Comparison of ENCODE assay signal across 8 cellular contexts in the genomic region with DNA sequence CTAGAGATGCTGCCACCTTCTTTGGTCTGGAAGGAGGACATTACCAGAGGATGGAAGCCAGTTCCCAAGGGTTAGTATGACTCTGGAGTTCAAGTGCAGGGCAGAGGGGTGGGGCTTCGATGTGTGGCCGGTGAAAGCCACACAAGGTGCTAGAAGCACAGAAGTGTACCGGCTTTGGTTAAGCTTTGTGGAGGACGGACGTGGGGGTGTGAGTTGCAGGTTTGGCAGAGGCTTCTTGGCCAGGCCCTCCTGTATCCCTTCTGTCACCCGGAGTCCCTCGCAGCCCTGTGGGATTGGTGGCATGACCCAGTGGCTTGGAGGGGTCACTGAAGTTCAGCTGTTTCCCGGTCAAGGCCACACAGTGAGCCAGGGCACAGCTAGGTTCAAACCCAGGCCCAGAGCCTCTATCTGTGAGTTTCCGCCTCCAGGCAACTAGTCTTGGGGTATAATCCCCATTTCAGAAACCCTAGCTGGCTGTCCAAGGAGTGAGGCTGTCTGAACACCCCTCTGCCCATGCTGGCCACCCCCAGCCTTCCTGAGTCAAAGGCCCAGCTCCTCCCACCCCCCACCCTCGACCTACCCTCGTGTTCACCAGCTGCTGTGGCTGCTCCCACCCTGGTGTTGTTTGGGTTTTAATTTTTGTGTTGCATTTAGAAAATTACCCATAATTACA. TPM values are rescaled to one million over a fixed set of nuclear protein-coding genes. Genes with fewer than 3 reads are reported as not detected.
DNase-seq lines count a peak whose midpoint lies in the region; ATAC-seq, FAIRE-seq and TF ChIP-seq lines count a peak whose summit lies in the region.

No MANE protein-coding gene starts in this region.

- CTCF ChIA-PET in Panc1 (lab: Charles Lee) = no interaction called here

- POLR2A ChIA-PET in Panc1 (lab: Charles Lee) = no interaction called here

- H3K36me3 ChIP-seq in Panc1 (ENCODE audit: control insufficient read depth, insufficient read depth, low read length) (no peaks in the 10 kb centered on the region), small intestine (ENCODE audit: control insufficient read depth in 2 of 2, insufficient read depth in 2 of 2, low read length in 2 of 2) (no peaks in the 10 kb centered on the region)

- intact Hi-C loops in Panc1 (cut with micrococcal nuclease; ENCODE audit: unreplicated experiment) = no loop called here

- ATAC-seq in Panc1 = no peak
- ATAC-seq in GM21367 (IDR thresholded peaks at IDR 0.05; ENCODE audit: unreplicated experiment) = no peak

- in situ Hi-C loops in Panc1 (cut with HindIII; ENCODE audit: low pct_unique_long_range_greater_than_20kb, low sequenced_read_pairs) = no loop called here

- H3K9me3 ChIP-seq in Panc1 (ENCODE audit: control insufficient read depth, insufficient read depth, low read depth, low read length) = no peaks in the 10 kb centered on the region
- no peaks in the 10 kb centered on the region for H3K9me3 ChIP-seq in small intestine (ENCODE audit: control insufficient read depth, low read depth)

- H3K4me3 ChIP-seq in Panc1 (ENCODE audit: low read depth in 2 of 2, low read length in 2 of 2) (no peak overlapping the region), fibroblast of the aortic adventitia (ENCODE audit: low read depth, low read length) (peak overlapping the region; percentile 58), small intestine (ENCODE audit: low read depth in 1 of 2, low read length in 2 of 2) (no peak overlapping the region)

- H3K27me3 ChIP-seq in Panc1 (ENCODE audit: control insufficient read depth, insufficient read depth, low read length) = no peaks in the 10 kb centered on the region
- H3K27me3 ChIP-seq in small intestine (ENCODE audit: control insufficient read depth in 2 of 2, insufficient read depth in 2 of 2, low read length in 2 of 2) = no peaks in the 10 kb centered on the region

- FAIRE-seq in small intestine (lab: Jason Lieb, UNC) = no peak
- no peak for FAIRE-seq in HTR-8/SVneo (lab: Jason Lieb, UNC)

- DNase-seq in NCI-H1105 treated with DMSO at 0.1 percent for 48 hours (lab: John Stamatoyannopoulos, UW) = peak; percentile 48
- no peak for DNase-seq in NCI-H1105 (lab: John Stamatoyannopoulos, UW)
- no peak for DNase-seq in Panc1 (ENCODE audit: low read depth, low spot score)
- no peak for DNase-seq in fibroblast of the aortic adventitia (ENCODE audit: low read depth)
- peak; percentile 53 for DNase-seq in small intestine
- no peak for DNase-seq in HTR-8/SVneo (ENCODE audit: insufficient read length, low spot score)
- no peak for DNase-seq in GOT3 (lab: John Stamatoyannopoulos, UW)

- WGBS in small intestine, 3 donors = 20 to 38% (median 33%) methylated on average over 11 of the region's 11 CpGs

- no peak for TF ChIP-seq CTCF in Panc1 (IDR thresholded peaks at IDR 0.05)
- TF ChIP-seq CTCF in fibroblast of the aortic adventitia (IDR thresholded peaks at IDR 0.05; ENCODE audit: insufficient read depth, low read length) = no peak

- peak overlapping the region; percentile 95 for H3K27ac ChIP-seq in Panc1 (ENCODE audit: low read length)
- peak overlapping the region; percentile 51 to 89 for H3K27ac ChIP-seq in small intestine (ENCODE audit: low read depth in 1 of 2, low read length in 1 of 2)

- H3K4me1 ChIP-seq in Panc1 (ENCODE audit: control insufficient read depth, insufficient read depth, low read length) = peaks cover 31% of the 10 kb centered on the region
- H3K4me1 ChIP-seq in small intestine (ENCODE audit: control insufficient read depth in 2 of 2, insufficient read depth in 1 of 2, low read depth in 1 of 2, low read length in 1 of 2) = peaks cover 2 to 7% of the 10 kb centered on the region in 2 donors

- no TSS peak for BruUV-seq in Panc1 (replicated peaks; lab: Mats Ljungman, UMichigan)

RNA-seq across cellular contexts. Expression of a gene that starts 4.6 kb away (rescaled TPM):
- total RNA-seq in Panc1 (2021; ENCODE audit: unreplicated experiment) = 128 TPM
- polyA plus RNA-seq in Panc1 (2012; ENCODE audit: insufficient read length) = 185 TPM
- total RNA-seq in fibroblast of the aortic adventitia (ENCODE audit: low replicate concordance) = 66.7 and 76.4 TPM in 2 replicates
- 10 to 100 TPM; 15.9 to 51.7 (median 36.7) TPM for polyA plus RNA-seq in small intestine

RNA-seq across cellular contexts. Expression of a gene that starts 17.2 kb away (rescaled TPM):
- total RNA-seq in Panc1 (2021; ENCODE audit: unreplicated experiment) (0.15 TPM), fibroblast of the aortic adventitia (ENCODE audit: low replicate concordance) (0.09 TPM in 1 of 2 replicates, not detected in the other)
- polyA plus RNA-seq in Panc1 (2012; ENCODE audit: insufficient read length) = 0.15 TPM
- polyA plus RNA-seq in small intestine = 1 to 10 TPM in 2 of 3 donors, under 1 TPM in 1; 0.89 to 5.1 (median 3.2) TPM

RNA-seq across cellular contexts. Expression of a gene that starts 23.3 kb away (rescaled TPM):
- total RNA-seq in Panc1 (2021; ENCODE audit: unreplicated experiment) (351 TPM), fibroblast of the aortic adventitia (ENCODE audit: low replicate concordance) (6.3 and 42.1 TPM in 2 replicates)
- polyA plus RNA-seq in Panc1 (2012; ENCODE audit: insufficient read length) = 540 TPM
- polyA plus RNA-seq in small intestine = 10 to 100 TPM in 1 of 3 donors, 1 to 10 TPM in 2; 4.5 to 12.9 (median 5.7) TPM

RNA-seq across cellular contexts. Expression of a gene that starts 28.7 kb away (rescaled TPM):
- total RNA-seq in Panc1 (2021; ENCODE audit: unreplicated experiment) (335 TPM), fibroblast of the aortic adventitia (ENCODE audit: low replicate concordance) (23.8 and 27.6 TPM in 2 replicates)
- 712 TPM for polyA plus RNA-seq in Panc1 (2012; ENCODE audit: insufficient read length)
- 10 to 100 TPM in 2 of 3 donors, 1 to 10 TPM in 1; 4.5 to 27.5 (median 12.7) TPM for polyA plus RNA-seq in small intestine

Comparison
In these comparisons a context has a peak if more than half of its experiments do, and no peak if none do; other contexts are left out.
1. DNase-seq: peak in NCI-H1105 treated with DMSO at 0.1 percent for 48 hours (single experiment) and small intestine (single experiment); none in NCI-H1105 (single experiment), Panc1 (single experiment), fibroblast of the aortic adventitia (single experiment), HTR-8/SVneo (single experiment) and GOT3 (single experiment).